In the genomic region with DNA sequence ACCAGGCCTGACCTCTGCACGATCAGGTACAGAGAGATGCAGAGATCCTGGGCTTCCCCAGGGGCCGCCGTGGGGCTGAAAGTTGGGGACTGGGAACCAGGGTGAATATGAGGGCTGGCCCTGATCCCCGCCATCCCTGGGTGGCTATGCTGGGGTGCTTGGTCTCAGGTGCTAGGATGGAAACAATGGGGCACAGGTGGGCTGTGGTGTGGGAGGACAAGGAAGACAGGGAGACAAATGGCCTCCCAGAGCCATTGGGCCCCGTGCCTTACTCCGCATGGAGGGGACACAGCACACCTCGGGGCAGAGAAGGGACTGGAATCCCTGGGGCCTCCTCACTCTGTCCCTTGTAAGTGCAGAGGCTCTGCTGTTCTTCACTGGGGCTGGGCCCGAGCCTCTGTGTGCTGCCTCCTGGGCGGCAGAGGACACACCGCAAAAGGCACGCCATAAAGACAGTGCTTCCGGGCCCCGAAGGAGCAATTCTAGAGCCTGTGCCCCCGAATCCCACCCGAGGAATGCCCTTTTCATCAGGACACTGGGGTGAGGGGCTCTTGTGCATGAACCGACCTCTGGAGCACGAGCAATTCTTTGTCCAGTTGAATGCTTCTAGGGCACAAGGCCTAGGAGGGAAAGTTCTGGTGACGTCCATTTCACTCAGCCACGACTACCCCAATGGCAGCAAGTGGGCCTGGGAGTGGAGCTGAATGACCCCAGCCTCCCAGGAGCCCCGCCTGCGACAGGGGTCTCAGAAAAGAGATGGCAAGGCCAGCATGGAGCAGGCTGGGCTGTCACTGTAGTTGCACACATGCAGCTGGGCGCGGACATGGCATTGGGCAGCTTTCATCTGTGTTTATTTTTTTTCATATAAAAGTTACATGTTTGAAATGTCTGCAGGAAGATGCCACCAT, we compare ENCODE assay signal across 25 cellular contexts. TPM values are rescaled to one million over a fixed set of nuclear protein-coding genes. Genes with fewer than 3 reads are reported as not detected.
DNase-seq lines count a peak whose midpoint lies in the region; ATAC-seq, FAIRE-seq and TF ChIP-seq lines count a peak whose summit lies in the region.
"Had no signal": no experiment of that assay in that cellular context is flagged by ENCODE, and none has a peak within 500 bp of the region (broad histone marks: within the 10 kb centered on the region; RNA-seq: fewer than 3 reads in every experiment).

No MANE protein-coding gene starts in this region.

- no peaks in the 10 kb centered on the region for H3K79me1 ChIP-seq in neuronal stem cell (ENCODE audit: low read depth, low read length)
- H3K79me1 ChIP-seq in mesenchymal stem cell (replicated peaks; ENCODE audit: low read length, poor library complexity, severe bottlenecking), result no peaks in the 10 kb centered on the region

- H4K20me1 ChIP-seq in K562 (replicated peaks; ENCODE audit: control insufficient read depth, insufficient read depth, low read length), result no peaks in the 10 kb centered on the region

- H3K4me3 ChIP-seq in heart right ventricle (no peak overlapping the region), K562 (no peak overlapping the region), neuronal stem cell (ENCODE audit: low read length in 2 of 2) (no peak overlapping the region), mesenchymal stem cell (ENCODE audit: insufficient read depth in 1 of 2, low read depth in 1 of 2, low read length in 2 of 2) (no peak overlapping the region)
- H3K4me3 ChIP-seq: GM23338, SJSA1 had no signal

- H3K4ac ChIP-seq in neuronal stem cell (ENCODE audit: low read length) (no peak overlapping the region), mesenchymal stem cell (ENCODE audit: low read depth in 1 of 2, low read length in 2 of 2) (no peak overlapping the region)

- TF ChIP-seq POLR2A in K562 (conservative IDR thresholded peaks at IDR 0.05), result no peak

- no peak overlapping the region for H2BK5ac ChIP-seq in neuronal stem cell (ENCODE audit: low read length)
- no peak overlapping the region for H2BK5ac ChIP-seq in mesenchymal stem cell (ENCODE audit: low read depth, low read length, poor library complexity, severe bottlenecking)

- peak overlapping the region; percentile 32 for H3K18ac ChIP-seq in neuronal stem cell (ENCODE audit: low read length)
- H3K18ac ChIP-seq in mesenchymal stem cell (ENCODE audit: low read depth in 1 of 2, low read length in 2 of 2), result no peak overlapping the region

- DNase-seq in Right ventricle myocardium superior (peak; percentile 24), heart right ventricle (no peak), K562 (ENCODE audit: extremely low read depth in 1 of 4, low spot score in 3 of 4) (no peak), neuronal stem cell (ENCODE audit: low spot score) (no peak), substantia nigra (lab: John Stamatoyannopoulos, UW) (no peak), NCI-H2029 treated with DMSO at 0.1 percent for 48 hours (lab: John Stamatoyannopoulos, UW) (no peak), mesenchymal stem cell (no peak)
- DNase-seq: AML-193; CD4-positive, CD25-positive, alpha-beta regulatory T cell; COR-L47; DMS79; HCEC 1CT; NCI-H1105; NCI-H146; NCI-H2081; NCI-H446; NCI-H526; OCI-M1 had no signal

- no peak for TF ChIP-seq RAD21 in K562 (CRISPR knock-in tag; conservative IDR thresholded peaks at IDR 0.05 in 1 of 2, IDR thresholded peaks at IDR 0.05 in 1 of 2)

- no peak overlapping the region for H2BK15ac ChIP-seq in neuronal stem cell (ENCODE audit: low read length)
- H2BK15ac ChIP-seq in mesenchymal stem cell (ENCODE audit: low read depth, poor library complexity, severe bottlenecking), result no peak overlapping the region

- no peaks in the 10 kb centered on the region for H3K9me1 ChIP-seq in K562 (ENCODE audit: control insufficient read depth, insufficient read depth, low read length)

- POLR2A ChIA-PET in K562 (lab: Yijun Ruan, JAX), result interaction anchor here (0.9 to 1.4 kb wide), 2 partner anchors 22 to 169 kb away, joined by 3 read pairs; no protein-coding TSS in a partner anchor

- no peak overlapping the region for H2BK12ac ChIP-seq in neuronal stem cell (ENCODE audit: low read length)
- H2BK12ac ChIP-seq in mesenchymal stem cell (ENCODE audit: low read length in 2 of 2), result no peak overlapping the region

- H3K9ac ChIP-seq in K562 (ENCODE audit: insufficient read depth in 1 of 2, low read depth in 2 of 2, low read length in 2 of 2) (no peak overlapping the region), neuronal stem cell (ENCODE audit: low read depth, low read length, poor library complexity) (no peak overlapping the region), mesenchymal stem cell (ENCODE audit: low read length) (no peak overlapping the region)

- no peak overlapping the region for H4K8ac ChIP-seq in neuronal stem cell (ENCODE audit: low read depth, low read length)
- H4K8ac ChIP-seq in mesenchymal stem cell (ENCODE audit: low read length), result no peak overlapping the region

- no peak for ATAC-seq in Right ventricle myocardium superior (ENCODE audit: poor library complexity)
- ATAC-seq in heart right ventricle, result no peak
- no peak for ATAC-seq in K562
- ATAC-seq in GM19397 (IDR thresholded peaks at IDR 0.05; ENCODE audit: unreplicated experiment), result no peak
- ATAC-seq: GM23338 had no signal

- H2AFZ ChIP-seq in K562 (ENCODE audit: low read depth, low read length) (no peak overlapping the region), neuronal stem cell (ENCODE audit: low read length) (no peak overlapping the region), mesenchymal stem cell (ENCODE audit: low read depth, low read length) (no peak overlapping the region)
- H2AFZ ChIP-seq: GM23338 had no signal

- H2BK120ac ChIP-seq in neuronal stem cell (ENCODE audit: low read depth, low read length) (no peak overlapping the region), mesenchymal stem cell (ENCODE audit: low read depth, low read length) (no peak overlapping the region)

- FAIRE-seq in K562 (lab: Jason Lieb, UNC), result no peak
- FAIRE-seq: RCC 7860 had no signal

- H3K9me3 ChIP-seq in heart right ventricle (no peaks in the 10 kb centered on the region), K562 (replicated peaks; ENCODE audit: control insufficient read depth, insufficient read depth, low read depth, low read length) (no peaks in the 10 kb centered on the region), neuronal stem cell (replicated peaks in 1 of 2; ENCODE audit: control insufficient read depth in 2 of 2, insufficient read depth in 1 of 2, low read depth in 1 of 2, low read length in 2 of 2) (no peaks in the 10 kb centered on the region), mesenchymal stem cell (ENCODE audit: control insufficient read depth, low read length) (no peaks in the 10 kb centered on the region)
- H3K9me3 ChIP-seq: SJSA1 had no signal

- TF ChIP-seq CTCF in heart right ventricle (IDR thresholded peaks at IDR 0.05) (no peak), K562 (IDR thresholded peaks at IDR 0.05 in 2 of 3, conservative IDR thresholded peaks at IDR 0.05 in 1 of 3; ENCODE audit: insufficient read depth in 2 of 3, low read depth in 1 of 3, low read length in 3 of 3) (no peak)

- H2AK5ac ChIP-seq in neuronal stem cell (ENCODE audit: low read depth, low read length) (no peak overlapping the region), mesenchymal stem cell (ENCODE audit: low read length, severe bottlenecking) (no peak overlapping the region)

- no peak for TF ChIP-seq EP300 in K562 (IDR thresholded peaks at IDR 0.05; ENCODE audit: low read length)

- H3K23ac ChIP-seq in neuronal stem cell (ENCODE audit: low read depth, low read length, poor library complexity), result peak overlapping the region; percentile 80
- no peak overlapping the region for H3K23ac ChIP-seq in mesenchymal stem cell (ENCODE audit: low read length in 2 of 2)

- CTCF ChIA-PET in K562 (lab: Yijun Ruan, JAX; ENCODE audit: low intra/inter-chr PET ratio), result no interaction called here

- in situ Hi-C loops in K562 (cut with MboI), result no loop called here

- H3K27me3 ChIP-seq in heart right ventricle (no peaks in the 10 kb centered on the region), K562 (ENCODE audit: control insufficient read depth in 2 of 2, insufficient read depth in 2 of 2, low read length in 2 of 2) (no peaks in the 10 kb centered on the region), neuronal stem cell (ENCODE audit: control insufficient read depth in 3 of 3, insufficient read depth in 3 of 3, low read depth in 1 of 3, low read length in 3 of 3) (no peaks in the 10 kb centered on the region), mesenchymal stem cell (ENCODE audit: control insufficient read depth in 1 of 2, insufficient read depth in 1 of 2, low read length in 2 of 2) (no peaks in the 10 kb centered on the region)
- H3K27me3 ChIP-seq: SJSA1 had no signal

- no peak overlapping the region for H3K4me2 ChIP-seq in K562 (ENCODE audit: insufficient read depth, low read length)
- no peak overlapping the region for H3K4me2 ChIP-seq in neuronal stem cell (ENCODE audit: insufficient read depth, low read length, poor library complexity, severe bottlenecking)
- H3K4me2 ChIP-seq in mesenchymal stem cell (ENCODE audit: low read length, poor library complexity, severe bottlenecking), result no peak overlapping the region
- H3K4me2 ChIP-seq: GM23338 had no signal

- H3K36me3 ChIP-seq in heart right ventricle, result peaks cover 0 to 99% (median 34%) of the 10 kb centered on the region in 9 donors
- peaks cover 23% of the 10 kb centered on the region; the same call in 2 of the 3 replicates for H3K36me3 ChIP-seq in K562 (ENCODE audit: control insufficient read depth, insufficient read depth, low read length)
- H3K36me3 ChIP-seq in neuronal stem cell (replicated peaks in 1 of 2; ENCODE audit: control insufficient read depth in 2 of 2, insufficient read depth in 2 of 2, low read length in 2 of 2), result peaks cover 18 to 65% of the 10 kb centered on the region in 2 donors
- peaks cover 59 to 86% of the 10 kb centered on the region in 2 experiments for H3K36me3 ChIP-seq in mesenchymal stem cell (ENCODE audit: control insufficient read depth in 1 of 2, insufficient read depth in 2 of 2, low read depth in 1 of 2, low read length in 2 of 2)

- H4K91ac ChIP-seq in neuronal stem cell (ENCODE audit: low read depth, low read length, poor library complexity) (no peak overlapping the region), mesenchymal stem cell (ENCODE audit: low read length) (no peak overlapping the region)

- WGBS in heart right ventricle, 2 donors, result 92 to 93% methylated on average over 23 of the region's 23 CpGs
- WGBS in K562 (ENCODE audit: insufficient coverage, low coverage, missing lambda C conversion rate), result 84% methylated on average over 21 of the region's 23 CpGs
- no CpG with 5 or more reads among the region's 23 CpGs for WGBS in neuronal stem cell (ENCODE audit: extremely low coverage in 2 of 2, insufficient read length in 2 of 2, insufficient replicate concordance in 1 of 2), 2 donors
- 97% methylated on average over 23 of the region's 23 CpGs for WGBS in mesenchymal stem cell

- intact Hi-C loops in Right ventricle myocardium superior (cut with DNase I), result no loop called here
- intact Hi-C loops in heart right ventricle (cut with DNase I), result no loop called here
- intact Hi-C loops in K562 (cut with micrococcal nuclease), result no loop called here

- BruUV-seq in K562 (replicated peaks; lab: Mats Ljungman, UMichigan), result no TSS peak

- H3K14ac ChIP-seq in neuronal stem cell (ENCODE audit: low read length) (no peak overlapping the region), mesenchymal stem cell (ENCODE audit: low read length in 2 of 2) (no peak overlapping the region)

- H3K27ac ChIP-seq in heart right ventricle (no peak overlapping the region), K562 (ENCODE audit: extremely low read depth, low read depth, low read length) (no peak overlapping the region), neuronal stem cell (replicated peaks; ENCODE audit: low read length) (no peak overlapping the region), substantia nigra (ENCODE audit: low read depth, low read length, poor library complexity, severe bottlenecking) (no peak overlapping the region), mesenchymal stem cell (ENCODE audit: low read length, poor library complexity, severe bottlenecking) (no peak overlapping the region)
- H3K27ac ChIP-seq: SJSA1 had no signal

- H3K79me2 ChIP-seq in K562 (ENCODE audit: control insufficient read depth, insufficient read depth, low read length), result no peaks in the 10 kb centered on the region

- H3K4me1 ChIP-seq in heart right ventricle (peaks cover 0 to 29% (median 13%) of the 10 kb centered on the region in 9 donors), K562 (replicated peaks in 1 of 2; ENCODE audit: control insufficient read depth in 2 of 2, insufficient read depth in 2 of 2, low read length in 2 of 2) (peaks cover 0 to 17% of the 10 kb centered on the region in 2 experiments; a peak in 1 of 5 replicates), neuronal stem cell (ENCODE audit: control insufficient read depth in 2 of 2, insufficient read depth in 1 of 2, low read depth in 1 of 2, low read length in 2 of 2) (peaks cover 0 to 4% of the 10 kb centered on the region in 2 donors), mesenchymal stem cell (ENCODE audit: control insufficient read depth, insufficient read depth, low read depth, low read length) (no peaks in the 10 kb centered on the region)
- H3K4me1 ChIP-seq: SJSA1 had no signal

RNA-seq across cellular contexts. Expression of a gene that starts 30.9 kb away (rescaled TPM):
- not detected for total RNA-seq in Right ventricle myocardium superior
- not detected for total RNA-seq in heart right ventricle
- not detected for polyA plus RNA-seq in heart right ventricle
- total RNA-seq in K562 (2011; cell fraction: chromatin; rRNA removed; ENCODE audit: low replicate concordance), result not detected in 2 replicates
- total RNA-seq in K562 (2011; cell fraction: nucleolus; rRNA removed), result not detected in 2 replicates
- total RNA-seq in K562 (2011; cell fraction: nucleoplasm; rRNA removed), result not detected in 2 replicates
- total RNA-seq in K562 (2014; rRNA removed), result not detected in 2 replicates
- not detected in 2 replicates for total RNA-seq in K562 (2014; rRNA removed; fragmentation: Illumina TruSeq; extraction: Trizol)
- total RNA-seq in K562 (2015; rRNA removed; fragmentation: Illumina TruSeq; extraction: Trizol), result not detected in 2 replicates
- not detected in 2 replicates for total RNA-seq in K562 (2021)
- polyA plus RNA-seq in K562 (2011; rRNA removed), result not detected in 2 replicates
- polyA plus RNA-seq in K562 (2011; cell fraction: cytosol; rRNA removed), result not detected in 2 replicates
- not detected in 2 replicates for polyA plus RNA-seq in K562 (2011; cell fraction: nucleus; rRNA removed)
- polyA plus RNA-seq in K562 (2012), result not detected in 2 replicates
- not detected in 2 replicates for polyA plus RNA-seq in K562 (2014; fragmentation: Illumina TruSeq; extraction: Trizol)
- polyA plus RNA-seq in K562 (2014; fragmentation: Nextera tagmentation; extraction: Ambion mirVana), result not detected
- polyA plus RNA-seq in K562 (2014; rRNA removed), result not detected in 2 replicates
- not detected in 2 replicates for polyA minus RNA-seq in K562 (2011; rRNA and poly(A)+ RNA removed)
- not detected in 2 replicates for polyA minus RNA-seq in K562 (2011; cell fraction: cytosol; rRNA and poly(A)+ RNA removed)
- polyA minus RNA-seq in K562 (2011; cell fraction: nucleus; rRNA and poly(A)+ RNA removed), result not detected in 2 replicates
- not detected for polyA plus RNA-seq in neuronal stem cell (2013, experiment 1 of 2)
- polyA plus RNA-seq in neuronal stem cell (2013, experiment 2 of 2), result not detected
- polyA plus RNA-seq in mesenchymal stem cell (2013, experiment 1 of 2), result not detected
- polyA plus RNA-seq in mesenchymal stem cell (2013, experiment 2 of 2), result not detected
- total RNA-seq: A172; CD4-positive, CD25-positive, alpha-beta regulatory T cell; HT1080; SJSA1 had no signal
- polyA plus RNA-seq: AG04450; CD4-positive, CD25-positive, alpha-beta regulatory T cell; GM23338 had no signal

RNA-seq across cellular contexts. Expression of a gene that starts 45.1 kb away (rescaled TPM):
- total RNA-seq in Right ventricle myocardium superior (21.7 TPM), heart right ventricle (10 to 100 TPM; 16.6 to 29.5 (median 22.5) TPM), K562 (2014; rRNA removed) (25.6 and 27.5 TPM in 2 replicates), K562 (2014; rRNA removed; fragmentation: Illumina TruSeq; extraction: Trizol) (6.4 and 7.5 TPM in 2 replicates), K562 (2015; rRNA removed; fragmentation: Illumina TruSeq; extraction: Trizol) (16.1 and 16.2 TPM in 2 replicates), K562 (2021) (16.9 and 19.8 TPM in 2 replicates)
- polyA plus RNA-seq in heart right ventricle (10 to 100 TPM; 27.7 to 32.7 TPM), K562 (2011; rRNA removed) (16.4 and 17.2 TPM in 2 replicates), K562 (2014; fragmentation: Illumina TruSeq; extraction: Trizol) (13.2 and 21.3 TPM in 2 replicates), K562 (2014; fragmentation: Nextera tagmentation; extraction: Ambion mirVana) (under 1 TPM; 0.27 to 0.48 TPM), K562 (2014; rRNA removed) (20.3 and 25.2 TPM in 2 replicates)
- 22.3 and 45.1 TPM in 2 replicates for total RNA-seq in K562 (2011; cell fraction: chromatin; rRNA removed; ENCODE audit: low replicate concordance)
- 32.7 and 35.9 TPM in 2 replicates for total RNA-seq in K562 (2011; cell fraction: nucleolus; rRNA removed)
- 26.6 and 29.1 TPM in 2 replicates for total RNA-seq in K562 (2011; cell fraction: nucleoplasm; rRNA removed)
- polyA plus RNA-seq in K562 (2011; cell fraction: cytosol; rRNA removed), result 18.3 and 27.1 TPM in 2 replicates
- 22.7 and 38.5 TPM in 2 replicates for polyA plus RNA-seq in K562 (2011; cell fraction: nucleus; rRNA removed)
- polyA plus RNA-seq in K562 (2012), result 18.1 and 20.7 TPM in 2 replicates
- 7.2 and 10.9 TPM in 2 replicates for polyA minus RNA-seq in K562 (2011; rRNA and poly(A)+ RNA removed)
- 9.7 and 10.8 TPM in 2 replicates for polyA minus RNA-seq in K562 (2011; cell fraction: cytosol; rRNA and poly(A)+ RNA removed)
- 10.2 and 12.7 TPM in 2 replicates for polyA minus RNA-seq in K562 (2011; cell fraction: nucleus; rRNA and poly(A)+ RNA removed)
- polyA plus RNA-seq in neuronal stem cell (2013, experiment 1 of 2), result 24.3 TPM
- 26.2 TPM for polyA plus RNA-seq in neuronal stem cell (2013, experiment 2 of 2)
- 14.0 TPM for polyA plus RNA-seq in mesenchymal stem cell (2013, experiment 1 of 2)
- polyA plus RNA-seq in mesenchymal stem cell (2013, experiment 2 of 2), result 14.2 TPM
